8 cellular contexts compared by ENCODE assay signal in the genomic region with DNA sequence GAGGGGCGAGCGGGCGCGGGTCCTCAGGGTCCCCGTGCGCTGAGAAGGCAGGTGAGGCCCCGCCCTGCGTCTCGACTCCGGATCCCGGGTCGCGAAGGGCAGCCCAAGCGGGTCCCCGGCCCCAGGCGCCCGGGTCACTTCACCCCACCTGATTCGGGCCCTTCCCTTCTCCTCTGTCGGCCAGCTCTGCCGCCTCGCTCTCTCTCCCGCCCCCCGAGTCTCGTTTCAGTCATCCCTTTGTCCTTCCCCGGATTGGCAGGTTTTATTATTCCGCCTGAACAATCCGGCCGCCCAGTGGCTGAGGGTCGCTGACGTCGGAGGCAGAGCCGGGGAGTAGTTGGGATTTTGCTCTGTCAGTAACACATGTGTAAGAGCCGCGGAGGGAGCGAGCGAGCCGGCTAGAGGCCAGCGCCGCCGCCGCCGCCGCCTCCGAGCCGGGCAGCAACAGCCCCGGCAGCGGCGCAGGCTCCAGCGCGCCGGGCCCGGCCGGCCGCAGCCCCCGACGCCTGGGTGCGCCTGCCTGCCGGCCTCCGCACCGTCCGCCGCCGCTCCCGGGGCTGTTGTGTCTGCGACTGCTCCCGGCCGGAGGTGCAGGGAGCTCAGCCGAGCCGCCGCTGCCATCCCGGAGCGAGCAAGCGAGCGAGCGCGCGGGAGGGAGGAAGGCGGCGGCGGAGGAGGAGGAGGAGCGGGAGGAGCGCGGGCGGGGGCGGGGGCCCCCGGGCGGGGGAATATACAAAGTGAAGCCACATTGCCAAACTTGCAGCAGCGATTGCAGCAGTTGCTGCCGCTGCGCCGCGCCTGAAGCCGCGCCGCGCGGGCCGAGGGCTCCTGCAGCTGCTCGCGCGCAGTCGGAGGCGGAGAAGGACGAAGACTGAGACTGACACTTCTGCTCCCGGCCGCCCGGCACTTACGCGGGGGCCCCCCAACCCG. TPM values are rescaled to one million over a fixed set of nuclear protein-coding genes. Genes with fewer than 3 reads are reported as not detected.
A peak's percentile ranks its signal among the peaks of the same experiment; 100 is the strongest.
DNase-seq lines count a peak whose midpoint lies in the region; ATAC-seq, FAIRE-seq and TF ChIP-seq lines count a peak whose summit lies in the region.

A gene with protein sequence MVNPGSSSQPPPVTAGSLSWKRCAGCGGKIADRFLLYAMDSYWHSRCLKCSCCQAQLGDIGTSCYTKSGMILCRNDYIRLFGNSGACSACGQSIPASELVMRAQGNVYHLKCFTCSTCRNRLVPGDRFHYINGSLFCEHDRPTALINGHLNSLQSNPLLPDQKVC (plus strand): TSS at position 760 of the 930 bp plus-strand sequence. CDS start 3,136 bp downstream, outside the sequence.

- H3K4me3 ChIP-seq in DOHH2 (ENCODE audit: low read length) (peak within 1 kb of the TSS; percentile 84), GM23248 (peak within 1 kb of the TSS; percentile 94), Karpas-422 (ENCODE audit: low read length) (peak within 1 kb of the TSS; percentile 83), muscle layer of duodenum (ENCODE audit: low read depth in 1 of 2, low read length in 2 of 2) (peak within 1 kb of the TSS; percentile 81 to 90)

- H3K9me3 Mint-ChIP-seq in activated T-cell treated with anti-CD3 and anti-CD28 coated beads, Interleukin-2, amount 50 U/mL, for 72 hours = no peaks in the 10 kb centered on the region

- TF ChIP-seq CTCF in DOHH2 (IDR thresholded peaks at IDR 0.05; ENCODE audit: low read depth, low read length, poor library complexity, severe bottlenecking) = no peak

- WGBS in GM23248 (ENCODE audit: low coverage in 1 of 2, low lambda C conversion rate in 2 of 2, missing lambda C conversion rate in 2 of 2), 2 experiments = 1% methylated on average over 58 to 107 of the region's 110 CpGs

- H2AFZ ChIP-seq in GM23248 (peak within 1 kb of the TSS; percentile 98), Karpas-422 (ENCODE audit: low read length) (peak within 1 kb of the TSS; percentile 96)

- H3K36me3 ChIP-seq in DOHH2 (ENCODE audit: control insufficient read depth, low read length) (peaks cover 15% of the 10 kb centered on the region), GM23248 (ENCODE audit: low read depth) (0 out of 2 replicates have a peak, but pooled peaks cover 5% of the 10 kb centered on the region), Karpas-422 (ENCODE audit: insufficient read depth, low read length) (no peaks in the 10 kb centered on the region), muscle layer of duodenum (ENCODE audit: control insufficient read depth in 1 of 2, insufficient read depth in 2 of 2, low read length in 2 of 2) (peaks cover 0 to 6% of the 10 kb centered on the region in 2 donors)

- peaks cover 24% of the 10 kb centered on the region for H3F3A ChIP-seq in DOHH2 (ENCODE audit: control insufficient read depth, insufficient read depth)
- peaks cover 18% of the 10 kb centered on the region for H3F3A ChIP-seq in GM23248 (ENCODE audit: insufficient read depth)

- H3K9me2 ChIP-seq in DOHH2 (replicated peaks; ENCODE audit: control insufficient read depth, low read length) (no peaks in the 10 kb centered on the region), GM23248 (ENCODE audit: insufficient read depth) (no peaks in the 10 kb centered on the region), Karpas-422 (replicated peaks; ENCODE audit: insufficient read depth, low read length) (no peaks in the 10 kb centered on the region)

- peaks cover 11% of the 10 kb centered on the region for H3K27me3 ChIP-seq in DOHH2 (ENCODE audit: control insufficient read depth, low read length)
- H3K27me3 ChIP-seq in GM23248 (replicated peaks; ENCODE audit: insufficient read depth) = no peaks in the 10 kb centered on the region
- H3K27me3 ChIP-seq in Karpas-422 (ENCODE audit: low read length) = no peaks in the 10 kb centered on the region
- no peaks in the 10 kb centered on the region for H3K27me3 ChIP-seq in muscle layer of duodenum (ENCODE audit: low read depth, low read length)

- in situ Hi-C loops in GM23248 (cut with MboI) = loop anchor here (25.0 kb wide), 2 partner anchors 634 to 734 kb away; no protein-coding TSS in a partner anchor

- ATAC-seq in activated T-cell treated with anti-CD3 and anti-CD28 coated beads, Interleukin-2, amount 50 U/mL, for 72 hours (replicated peaks in 1 of 2) = peak; percentile 81 to 84
- ATAC-seq in esophagus mucosa = peak; percentile 85

- peaks cover 18% of the 10 kb centered on the region for H4K20me1 ChIP-seq in DOHH2 (ENCODE audit: control insufficient read depth, insufficient read depth, low read depth, low read length)
- no peaks in the 10 kb centered on the region for H4K20me1 ChIP-seq in GM23248 (ENCODE audit: insufficient read depth)
- peaks cover 11% of the 10 kb centered on the region; the same call in 1 of the 2 replicates for H4K20me1 ChIP-seq in Karpas-422 (ENCODE audit: insufficient read depth, low read depth, low read length)

- H3K4me3 Mint-ChIP-seq in activated T-cell treated with anti-CD3 and anti-CD28 coated beads, Interleukin-2, amount 50 U/mL, for 72 hours = peak within 1 kb of the TSS; percentile 81 to 95

- H3K27ac Mint-ChIP-seq in activated T-cell treated with anti-CD3 and anti-CD28 coated beads, Interleukin-2, amount 50 U/mL, for 72 hours = peak within 1 kb of the TSS; percentile 98

- H3K9me3 ChIP-seq in DOHH2 (ENCODE audit: control insufficient read depth, insufficient read depth, low read length) (no peaks in the 10 kb centered on the region), GM23248 (ENCODE audit: low read depth) (no peaks in the 10 kb centered on the region), Karpas-422 (ENCODE audit: low read length) (no peaks in the 10 kb centered on the region), muscle layer of duodenum (ENCODE audit: control insufficient read depth in 1 of 2, low read length in 2 of 2) (no peaks in the 10 kb centered on the region)

- H3K79me2 ChIP-seq in DOHH2 (ENCODE audit: control insufficient read depth, low read length) = peaks cover 21% of the 10 kb centered on the region
- H3K79me2 ChIP-seq in GM23248 (ENCODE audit: insufficient read depth) = peaks cover 38% of the 10 kb centered on the region
- H3K79me2 ChIP-seq in Karpas-422 (ENCODE audit: low read length) = no peaks in the 10 kb centered on the region

- H3K4me2 ChIP-seq in DOHH2 (ENCODE audit: low read length) (peak within 1 kb of the TSS; percentile 95), GM23248 (ENCODE audit: unreplicated experiment) (peak within 1 kb of the TSS; percentile 99), Karpas-422 (ENCODE audit: low read depth, low read length, poor library complexity, severe bottlenecking) (peak within 1 kb of the TSS; percentile 93)

- H3K4me1 Mint-ChIP-seq in activated T-cell treated with anti-CD3 and anti-CD28 coated beads, Interleukin-2, amount 50 U/mL, for 72 hours (ENCODE audit: low read depth) = peaks cover 44% of the 10 kb centered on the region

- peak within 1 kb of the TSS; percentile 98 for H3K9ac ChIP-seq in GM23248
- H3K9ac ChIP-seq in Karpas-422 (ENCODE audit: low read length) = peak within 1 kb of the TSS; percentile 84

- peaks cover 30% of the 10 kb centered on the region for H3K27me3 Mint-ChIP-seq in activated T-cell treated with anti-CD3 and anti-CD28 coated beads, Interleukin-2, amount 50 U/mL, for 72 hours (ENCODE audit: low read depth)

- FAIRE-seq in RCC 7860 (lab: Jason Lieb, UNC) = peak; percentile 87

- H3K36me3 Mint-ChIP-seq in activated T-cell treated with anti-CD3 and anti-CD28 coated beads, Interleukin-2, amount 50 U/mL, for 72 hours (ENCODE audit: insufficient read depth in 2 of 2) = peaks cover 7 to 11% of the 10 kb centered on the region in 2 donors

- DNase-seq in GM23248 (peak; percentile 99), Karpas-422 (peak; percentile 97), RCC 7860 (ENCODE audit: low spot score) (peak; percentile 95)
- DNase-seq in activated T-cell treated with anti-CD3 and anti-CD28 coated beads, Interleukin-2, amount 50 U/mL, for 72 hours = peak; percentile 86 to 88
- peak; percentile 72 to 78 for DNase-seq in stimulated activated CD8-positive, alpha-beta memory T cell treated with anti-CD3 and anti-CD28 coated beads, Interleukin-7, amount 100 ng/mL, for 4 hours (ENCODE audit: low read depth in 2 of 2)

- H3K4me1 ChIP-seq in DOHH2 (ENCODE audit: control insufficient read depth, low read length) (peaks cover 45% of the 10 kb centered on the region), GM23248 (ENCODE audit: insufficient read depth) (peaks cover 16% of the 10 kb centered on the region), Karpas-422 (ENCODE audit: low read length) (peaks cover 47% of the 10 kb centered on the region), muscle layer of duodenum (ENCODE audit: control insufficient read depth in 1 of 2, insufficient read depth in 2 of 2, low read length in 2 of 2) (peaks cover 14 to 18% of the 10 kb centered on the region in 2 donors)

- peak within 1 kb of the TSS; percentile 69 for H3K27ac ChIP-seq in DOHH2 (ENCODE audit: low read depth, low read length)
- H3K27ac ChIP-seq in GM23248 = peak within 1 kb of the TSS; percentile 96
- H3K27ac ChIP-seq in Karpas-422 (ENCODE audit: low read length) = peak within 1 kb of the TSS; percentile 71
- H3K27ac ChIP-seq in muscle layer of duodenum (ENCODE audit: low read length) = peak within 1 kb of the TSS; percentile 90

RNA-seq across cellular contexts. Expression of the gene that starts here (rescaled TPM):
- 93.2 and 103 TPM in 2 replicates for total RNA-seq in GM23248 (2014; rRNA removed; shearing (Covaris generic))
- polyA plus RNA-seq in GM23248 (2016; fragmentation: Nextera tagmentation; extraction: Ambion mirVana) = 22.6 and 23.8 TPM in 2 replicates
- 26.4 and 45.8 TPM in 2 replicates for total RNA-seq in Karpas-422 (2014; rRNA removed; shearing (Covaris generic); ENCODE audit: low replicate concordance)
- total RNA-seq in activated T-cell treated with anti-CD3 and anti-CD28 coated beads, Interleukin-2, amount 50 U/mL, for 72 hours = 10 to 100 TPM; 28.9 to 31.8 TPM
- total RNA-seq in esophagus mucosa = 48.2 TPM

Comparison
In these comparisons a context has a peak if more than half of its experiments do, and no peak if none do; other contexts are left out.
1. Peak in every context shown above with its lines: DNase-seq, ATAC-seq, H3K4me3 ChIP-seq and H3K27ac ChIP-seq.